ENCODE assay signal across 2 cellular contexts in genomic region chr1:6496890-6497214, GRCh38.
TF ChIP-seq lines count a peak whose summit lies in the region.

No MANE protein-coding gene starts in this region.

TF ChIP-seq in A549, 52 proteins besides CTCF, POLR2A, EP300 and RAD21 (continued from another document):
- TF ChIP-seq BCL3 (IDR thresholded peaks at IDR 0.05) (no peak), FOXS1 (CRISPR knock-in tag; IDR thresholded peaks at IDR 0.05) (no peak), KDM5A (IDR thresholded peaks at IDR 0.05) (no peak), USF2 (IDR thresholded peaks at IDR 0.05) (no peak), NPAS2 (CRISPR knock-in tag; IDR thresholded peaks at IDR 0.05; ENCODE audit: borderline replicate concordance) (no peak), CHD4 (IDR thresholded peaks at IDR 0.05; ENCODE audit: borderline replicate concordance) (no peak), CBX2 (IDR thresholded peaks at IDR 0.05; ENCODE audit: borderline replicate concordance, low read depth) (no peak)

TF ChIP-seq in Ishikawa, 13 proteins besides CTCF, POLR2A, EP300 and RAD21 (continued from another document):
- TF ChIP-seq REST (IDR thresholded peaks at IDR 0.05; ENCODE audit: low read depth), result no peak
- TF ChIP-seq ZBTB7A (IDR thresholded peaks at IDR 0.05; ENCODE audit: low read depth), result peak; percentile 56; the same call in 1 of the 2 replicates
- no peak for TF ChIP-seq TEAD4 (IDR thresholded peaks at IDR 0.05)
- TF ChIP-seq USF1 (IDR thresholded peaks at IDR 0.05), result no peak
- no peak for TF ChIP-seq YY1 (IDR thresholded peaks at IDR 0.05; ENCODE audit: low read depth)
